In the genomic region with DNA sequence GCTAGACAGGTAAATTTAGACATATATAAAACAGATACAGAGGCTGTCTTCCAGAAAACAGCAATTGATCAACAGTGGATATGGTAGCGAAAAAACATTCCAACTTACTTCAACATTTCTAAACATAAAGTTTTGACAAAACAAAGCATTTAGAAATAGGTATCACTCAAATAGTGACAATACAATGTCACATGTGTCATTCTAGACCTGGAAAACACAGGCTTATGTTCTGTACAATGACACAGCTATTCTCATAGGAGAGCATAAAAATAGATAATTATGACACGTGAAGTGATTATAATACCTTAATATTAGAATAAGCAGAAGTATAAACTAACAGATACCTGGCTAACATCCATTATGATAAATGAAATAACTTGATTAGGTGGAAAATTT, we compare ENCODE assay signal across 13 cellular contexts.
"Had no signal": no experiment of that assay in that cellular context is flagged by ENCODE, and none has a peak within 500 bp of the region (broad histone marks: within the 10 kb centered on the region; RNA-seq: fewer than 3 reads in every experiment).

No MANE protein-coding gene starts in this region.

- DNase-seq: activated CD4-positive, alpha-beta T cell treated with anti-CD3 and anti-CD28 coated beads, Interleukin-2, amount 50 U/mL, for 4 hours; activated CD4-positive, CD25-positive, alpha-beta regulatory T cell treated with anti-CD3 and anti-CD28 coated beads, Interleukin-2, amount 50 U/mL, for 72 hours; activated naive CD4-positive, alpha-beta T cell treated with anti-CD3 and anti-CD28 coated beads, Interleukin-2, amount 10 ng/mL, durations not matched to agents 7 days and 5 days; endodermal cell; islet precursor cell; natural killer cell; small intestine; stimulated activated CD4-positive, alpha-beta T cell treated with anti-CD3 and anti-CD28 coated beads, Interleukin-4, amount 100 ng/mL, for 4 hours; stimulated activated CD8-positive, alpha-beta memory T cell treated with anti-CD3 and anti-CD28 coated beads, Interleukin-4, amount 100 ng/mL, for 48 hours had no signal

- H3K4me3 ChIP-seq: ascending aorta, right atrium auricular region, suprapubic skin, upper lobe of left lung had no signal

- H3K9me3 ChIP-seq: ascending aorta, right atrium auricular region, suprapubic skin, upper lobe of left lung had no signal

- H3K27me3 ChIP-seq: ascending aorta, right atrium auricular region, suprapubic skin, upper lobe of left lung had no signal

- H3K27ac ChIP-seq: ascending aorta, right atrium auricular region, suprapubic skin, upper lobe of left lung had no signal

- H3K36me3 ChIP-seq: right atrium auricular region, suprapubic skin, upper lobe of left lung had no signal

- ATAC-seq: natural killer cell had no signal
